ENCODE assay signal across 20 cellular contexts in genomic region chr1:87706779-87707228, GRCh38.
DNase-seq lines count a peak whose midpoint lies in the region; ATAC-seq and TF ChIP-seq lines count a peak whose summit lies in the region.
"Had no signal": no experiment of that assay in that cellular context is flagged by ENCODE, and none has a peak within 500 bp of the region (broad histone marks: within the 10 kb centered on the region; RNA-seq: fewer than 3 reads in every experiment).

No MANE protein-coding gene starts in this region.

- H3K27me3 ChIP-seq in CD8-positive, alpha-beta T cell (ENCODE audit: insufficient read depth, low read length): no peaks in the 10 kb centered on the region
- no peaks in the 10 kb centered on the region for H3K27me3 ChIP-seq in trophoblast cell (ENCODE audit: insufficient read depth, low read length)
- H3K27me3 ChIP-seq in CD8-positive, alpha-beta memory T cell (ENCODE audit: insufficient read depth, low read length, poor library complexity, severe bottlenecking): no peaks in the 10 kb centered on the region
- H3K27me3 ChIP-seq: vagina had no signal

- peaks cover 5% of the 10 kb centered on the region for H3K9me3 Mint-ChIP-seq in CD8-positive, alpha-beta T cell
- H3K9me3 Mint-ChIP-seq in CD8-positive, alpha-beta memory T cell: peaks cover 4 to 7% (median 4%) of the 10 kb centered on the region in 5 donors

- H3K36me3 ChIP-seq in mucosa of descending colon (ENCODE audit: low read depth) (no peaks in the 10 kb centered on the region), trophoblast cell (ENCODE audit: control insufficient read depth in 1 of 2, insufficient read depth in 2 of 2, low read length in 2 of 2) (peaks cover 0 to 1% of the 10 kb centered on the region in 2 experiments)
- H3K36me3 ChIP-seq in CD8-positive, alpha-beta T cell (ENCODE audit: insufficient read depth, low read length): no peaks in the 10 kb centered on the region
- no peaks in the 10 kb centered on the region for H3K36me3 ChIP-seq in CD8-positive, alpha-beta memory T cell (ENCODE audit: insufficient read depth, low read length)
- H3K36me3 ChIP-seq: vagina had no signal

- no peak overlapping the region for H4K91ac ChIP-seq in trophoblast cell (ENCODE audit: low read depth, low read length)

- no CpG with 5 or more reads among the region's 5 CpGs for WGBS in trophoblast cell (ENCODE audit: extremely low coverage, insufficient coverage, insufficient read length)

- H3K27me3 Mint-ChIP-seq in CD8-positive, alpha-beta T cell (ENCODE audit: low read depth): no peaks in the 10 kb centered on the region
- peaks cover 2 to 5% of the 10 kb centered on the region in 2 donors for H3K27me3 Mint-ChIP-seq in CD8-positive, alpha-beta memory T cell

- CTCF ChIA-PET in AG04449 (lab: Yijun Ruan, JAX): interaction anchor here (0.7 kb wide), 1 partner anchor 20 kb away, joined by 3 read pairs; no protein-coding TSS in a partner anchor
- CTCF ChIA-PET in CD8-positive, alpha-beta T cell (lab: Charles Lee): no interaction called here
- CTCF ChIA-PET in CD8-positive, alpha-beta memory T cell (lab: Charles Lee): no interaction called here

- H2BK12ac ChIP-seq in trophoblast cell (ENCODE audit: low read length): no peak overlapping the region

- no peak overlapping the region for H2BK5ac ChIP-seq in trophoblast cell (ENCODE audit: low read depth, low read length, poor library complexity)

- no peaks in the 10 kb centered on the region for H3K4me1 Mint-ChIP-seq in CD8-positive, alpha-beta T cell (ENCODE audit: low read depth)
- no peaks in the 10 kb centered on the region for H3K4me1 Mint-ChIP-seq in CD8-positive, alpha-beta memory T cell
- H3K4me1 Mint-ChIP-seq: CD4-positive, alpha-beta memory T cell had no signal

- H3K4me2 ChIP-seq in trophoblast cell (ENCODE audit: low read length): no peak overlapping the region

- no peak overlapping the region for H3K18ac ChIP-seq in trophoblast cell (ENCODE audit: low read length)

- no peak overlapping the region for H4K12ac ChIP-seq in trophoblast cell (ENCODE audit: low read depth, low read length)

- intact Hi-C loops in mucosa of descending colon (cut with DNase I, micrococcal nuclease): no loop called here
- intact Hi-C loops in CD8-positive, alpha-beta T cell (cut with DNase I, micrococcal nuclease): no loop called here

- no peak overlapping the region for H3K27ac Mint-ChIP-seq in CD8-positive, alpha-beta T cell
- H3K27ac Mint-ChIP-seq in CD8-positive, alpha-beta memory T cell: no peak overlapping the region
- H3K27ac Mint-ChIP-seq: CD4-positive, alpha-beta memory T cell had no signal

- no peak overlapping the region for H3K23ac ChIP-seq in trophoblast cell (ENCODE audit: low read length)

- H3K4me1 ChIP-seq in mucosa of descending colon (ENCODE audit: low read depth) (no peaks in the 10 kb centered on the region), trophoblast cell (ENCODE audit: control insufficient read depth in 1 of 2, insufficient read depth in 2 of 2, low read length in 2 of 2) (peaks cover 3 to 4% of the 10 kb centered on the region in 2 experiments)
- H3K4me1 ChIP-seq in CD8-positive, alpha-beta T cell (ENCODE audit: insufficient read depth, low read length): no peaks in the 10 kb centered on the region
- no peaks in the 10 kb centered on the region for H3K4me1 ChIP-seq in CD8-positive, alpha-beta memory T cell (ENCODE audit: insufficient read depth, low read length)
- H3K4me1 ChIP-seq: vagina had no signal

- no peak overlapping the region for H2BK120ac ChIP-seq in trophoblast cell (ENCODE audit: insufficient read depth, low read length, poor library complexity)

- POLR2A ChIA-PET in AG04449 (lab: Yijun Ruan, JAX): interaction anchor here (1.0 kb wide), 1 partner anchor 372 kb away, joined by 3 read pairs; no protein-coding TSS in a partner anchor
- POLR2A ChIA-PET in CD8-positive, alpha-beta T cell (lab: Charles Lee): no interaction called here
- POLR2A ChIA-PET in CD8-positive, alpha-beta memory T cell (lab: Charles Lee): no interaction called here

- no peak overlapping the region for H2AK5ac ChIP-seq in trophoblast cell (ENCODE audit: low read length)

- peaks cover 13% of the 10 kb centered on the region for H3K79me1 ChIP-seq in trophoblast cell (ENCODE audit: low read length)

- H3K4ac ChIP-seq in trophoblast cell (ENCODE audit: low read depth, low read length): no peak overlapping the region

- no peak overlapping the region for H3K9ac ChIP-seq in trophoblast cell (ENCODE audit: low read length)

- DNase-seq in AG04449 (ENCODE audit: low read depth, low spot score) (peak; percentile 40), GM04503 (ENCODE audit: low read depth) (peak; percentile 11), NCI-H69 (lab: John Stamatoyannopoulos, UW) (peak; percentile 67), mucosa of descending colon (no peak), trophoblast cell (no peak), DMS53 treated with DMSO at 0.1 percent for 48 hours (lab: John Stamatoyannopoulos, UW; ENCODE audit: unreplicated experiment) (no peak)
- DNase-seq in CD8-positive, alpha-beta T cell: no peak
- DNase-seq in CD8-positive, alpha-beta memory T cell: no peak
- DNase-seq: activated naive CD4-positive, alpha-beta T cell treated with anti-CD3 and anti-CD28 coated beads, Interleukin-2, amount 50 U/mL, for 16 hours; aorta; CD4-positive, alpha-beta memory T cell; foreskin fibroblast; hypothalamus; NCI-H1930; NCI-H526; occipital lobe; right cardiac atrium; Right ventricle myocardium superior had no signal

- ATAC-seq in mucosa of descending colon: peak; percentile 46
- ATAC-seq in CD8-positive, alpha-beta T cell: no peak
- ATAC-seq: right cardiac atrium had no signal

- H3K4me3 ChIP-seq in AG04449 (ENCODE audit: low read depth, low read length) (no peak overlapping the region), mucosa of descending colon (no peak overlapping the region), trophoblast cell (ENCODE audit: low read depth, low read length) (no peak overlapping the region)
- no peak overlapping the region for H3K4me3 ChIP-seq in CD8-positive, alpha-beta T cell (ENCODE audit: low read depth, low read length)
- no peak overlapping the region for H3K4me3 ChIP-seq in CD8-positive, alpha-beta memory T cell (ENCODE audit: low read length)
- H3K4me3 ChIP-seq: lung, vagina had no signal

- H3K4me3 Mint-ChIP-seq in CD8-positive, alpha-beta T cell: no peak overlapping the region
- H3K4me3 Mint-ChIP-seq in CD8-positive, alpha-beta memory T cell: no peak overlapping the region
- H3K4me3 Mint-ChIP-seq: CD4-positive, alpha-beta memory T cell had no signal

- H3K36me3 Mint-ChIP-seq in CD8-positive, alpha-beta T cell: no peaks in the 10 kb centered on the region
- H3K36me3 Mint-ChIP-seq in CD8-positive, alpha-beta memory T cell: peaks cover 0 to 2% (median 0%) of the 10 kb centered on the region in 3 donors

- H4K8ac ChIP-seq in trophoblast cell (ENCODE audit: low read depth, low read length): no peak overlapping the region

- no peaks in the 10 kb centered on the region for H3K79me2 ChIP-seq in trophoblast cell (ENCODE audit: control insufficient read depth, insufficient read depth, low read length, poor library complexity)

- H3K14ac ChIP-seq in trophoblast cell (ENCODE audit: low read length): no peak overlapping the region

- H2AFZ ChIP-seq in trophoblast cell (ENCODE audit: insufficient read depth, low read length, poor library complexity): no peak overlapping the region

- H3K27ac ChIP-seq in CD8-positive, alpha-beta T cell (ENCODE audit: low read depth, low read length): no peak overlapping the region
- H3K27ac ChIP-seq in trophoblast cell (ENCODE audit: low read depth, low read length): no peak overlapping the region
- no peak overlapping the region for H3K27ac ChIP-seq in CD8-positive, alpha-beta memory T cell (ENCODE audit: low read depth, low read length)
- H3K27ac ChIP-seq: vagina had no signal

- peaks cover 13% of the 10 kb centered on the region for H3K9me3 ChIP-seq in mucosa of descending colon
- no peaks in the 10 kb centered on the region for H3K9me3 ChIP-seq in CD8-positive, alpha-beta T cell (ENCODE audit: low read length)
- peaks cover 2% of the 10 kb centered on the region for H3K9me3 ChIP-seq in trophoblast cell (ENCODE audit: insufficient read depth, low read depth, low read length)
- no peaks in the 10 kb centered on the region for H3K9me3 ChIP-seq in CD8-positive, alpha-beta memory T cell (ENCODE audit: low read length)

- TF ChIP-seq CTCF in AG04449 (IDR thresholded peaks at IDR 0.05; ENCODE audit: insufficient read depth, low read length, missing control alignments) (no peak), mucosa of descending colon (IDR thresholded peaks at IDR 0.05) (no peak)
- TF ChIP-seq CTCF in CD8-positive, alpha-beta T cell (IDR thresholded peaks at IDR 0.05): no peak

Comparison
In these comparisons a context has a peak if more than half of its experiments do, and no peak if none do; other contexts are left out.
1. DNase-seq: peak in AG04449 (single experiment), GM04503 (single experiment) and NCI-H69 (single experiment); none in mucosa of descending colon (0 of 3), CD8-positive, alpha-beta T cell (0 of 7), trophoblast cell (0 of 2), CD8-positive, alpha-beta memory T cell (0 of 5) and DMS53 treated with DMSO at 0.1 percent for 48 hours (single experiment).